ENCODE assay signal across 9 cellular contexts in the genomic region with DNA sequence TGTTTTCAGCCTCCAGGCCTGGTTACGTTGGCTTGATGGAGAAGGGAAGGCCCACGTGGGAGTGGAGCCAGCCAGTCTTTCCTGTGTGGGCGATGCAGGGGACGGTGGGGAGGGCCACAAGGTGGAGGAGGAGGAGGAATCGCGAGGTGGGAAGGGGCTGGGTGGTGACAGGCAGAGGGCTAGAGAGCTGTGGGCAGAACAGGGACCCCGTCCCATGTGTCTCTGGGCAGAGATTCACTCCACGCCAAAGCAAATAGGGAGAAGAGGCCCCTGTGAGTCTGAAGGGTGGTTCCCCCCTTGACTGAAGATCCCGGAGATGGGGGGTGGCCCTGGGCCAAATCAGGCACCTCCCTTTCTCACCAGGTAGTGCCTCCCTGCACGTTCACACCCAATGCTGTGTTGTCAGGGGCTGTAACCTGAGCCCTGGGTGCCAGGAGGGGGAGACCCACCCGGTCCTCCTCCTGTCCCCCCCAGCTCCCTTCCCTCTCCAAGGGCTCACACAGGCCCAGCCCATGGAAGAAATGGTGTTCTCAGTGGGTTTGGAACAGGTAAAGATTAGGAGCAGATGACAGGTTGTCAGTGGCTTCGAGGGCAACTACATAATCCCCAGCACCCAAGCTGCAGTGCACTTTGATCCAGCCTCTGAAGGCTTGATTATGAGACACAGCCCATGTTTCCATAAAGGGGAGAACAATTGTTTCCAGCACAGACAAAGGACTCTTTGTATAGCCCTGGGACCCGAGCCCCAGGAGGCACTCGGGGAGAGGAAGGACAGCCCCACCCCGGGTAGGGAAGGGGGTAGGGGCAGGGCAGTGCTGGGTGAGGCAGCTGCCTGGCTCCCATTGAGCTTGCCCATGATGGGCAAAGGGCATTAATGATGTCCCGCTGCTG. TPM values are rescaled to one million over a fixed set of nuclear protein-coding genes. Genes with fewer than 3 reads are reported as not detected.
DNase-seq lines count a peak whose midpoint lies in the region; ATAC-seq and TF ChIP-seq lines count a peak whose summit lies in the region.
"Had no signal": no experiment of that assay in that cellular context is flagged by ENCODE, and none has a peak within 500 bp of the region (broad histone marks: within the 10 kb centered on the region; RNA-seq: fewer than 3 reads in every experiment).

No MANE protein-coding gene starts in this region.

- TF ChIP-seq CTCF in type B pancreatic cell (conservative IDR thresholded peaks at IDR 0.05): no peak

- peak overlapping the region; percentile 62 for H3K4me3 Mint-ChIP-seq in type B pancreatic cell

- peak; percentile 17 for ATAC-seq in left lobe of liver
- ATAC-seq in GM21723 (IDR thresholded peaks at IDR 0.05; ENCODE audit: unreplicated experiment): no peak
- no peak for ATAC-seq in HG03354 (IDR thresholded peaks at IDR 0.05; ENCODE audit: poor library complexity, severe bottlenecking, unreplicated experiment)

- H3K4me1 Mint-ChIP-seq in type B pancreatic cell (ENCODE audit: unreplicated experiment): peaks cover 33% of the 10 kb centered on the region

- no peaks in the 10 kb centered on the region for H3K27me3 Mint-ChIP-seq in type B pancreatic cell

- no peaks in the 10 kb centered on the region for H3K36me3 Mint-ChIP-seq in type B pancreatic cell

- peak; percentile 62 to 92 for DNase-seq in NCI-H187 (lab: John Stamatoyannopoulos, UW)
- no peak for DNase-seq in NCI-H187 treated with DMSO at 0.1 percent for 48 hours (lab: John Stamatoyannopoulos, UW)
- DNase-seq in SW480 (ENCODE audit: low spot score): peak; percentile 99
- DNase-seq in left lobe of liver (ENCODE audit: low spot score): no peak
- no peak for DNase-seq in type B pancreatic cell (ENCODE audit: extremely low spot score, unreplicated experiment)
- DNase-seq in NCI-H446 treated with DMSO at 0.1 percent for 48 hours (lab: John Stamatoyannopoulos, UW): no peak
- DNase-seq: activated T-cell treated with anti-CD3 and anti-CD28 coated beads for 4 hours had no signal

- peak overlapping the region; percentile 87 for H3K27ac Mint-ChIP-seq in type B pancreatic cell

- no peaks in the 10 kb centered on the region for H3K9me3 Mint-ChIP-seq in type B pancreatic cell

RNA-seq across cellular contexts. Expression of gene GPR37L1, which starts 37.7 kb away (rescaled TPM):
- total RNA-seq in left lobe of liver (not detected), type B pancreatic cell (ENCODE audit: low replicate concordance) (0.12 and 0.24 TPM in 2 replicates)

RNA-seq across cellular contexts. Expression of gene ARL8A, which starts 59.5 kb away (rescaled TPM):
- 34.6 TPM for total RNA-seq in left lobe of liver
- total RNA-seq in type B pancreatic cell (ENCODE audit: low replicate concordance): 58.6 and 69.1 TPM in 2 replicates

Comparison
In these comparisons a context has a peak if more than half of its experiments do, and no peak if none do; other contexts are left out.
1. DNase-seq: peak in NCI-H187 (2 of 2) and SW480 (single experiment); none in NCI-H187 treated with DMSO at 0.1 percent for 48 hours (single experiment), left lobe of liver (single experiment), type B pancreatic cell (single experiment) and NCI-H446 treated with DMSO at 0.1 percent for 48 hours (single experiment).